ENCODE assay signal across 21 cellular contexts in genomic region chr5:103425686-103426454, GRCh38.
DNase-seq lines count a peak whose midpoint lies in the region; ATAC-seq and TF ChIP-seq lines count a peak whose summit lies in the region.
"Had no signal": no experiment of that assay in that cellular context is flagged by ENCODE, and none has a peak within 500 bp of the region (broad histone marks: within the 10 kb centered on the region; RNA-seq: fewer than 3 reads in every experiment).

No MANE protein-coding gene starts in this region.

- H3K4me1 ChIP-seq in IMR-90 (ENCODE audit: control insufficient read depth, insufficient read depth, low read length) (peaks cover 12% of the 10 kb centered on the region), adipocyte (ENCODE audit: control insufficient read depth, insufficient read depth, low read length) (peaks cover 25% of the 10 kb centered on the region), skeletal muscle satellite cell (ENCODE audit: control insufficient read depth, insufficient read depth, low read length) (peaks cover 64% of the 10 kb centered on the region)

- CTCF ChIA-PET in IMR-90 (lab: Yijun Ruan, JAX) = no interaction called here

- no peak for TF ChIP-seq CTCF in IMR-90 (conservative IDR thresholded peaks at IDR 0.05; ENCODE audit: low read depth, low read length)
- no peak for TF ChIP-seq CTCF in glutamatergic neuron (IDR thresholded peaks at IDR 0.05; ENCODE audit: partially characterized antibody, unreplicated experiment)

- no TSS peak for BruUV-seq in IMR-90 (replicated peaks; lab: Mats Ljungman, UMichigan)

- no peak overlapping the region for H2AK9ac ChIP-seq in IMR-90 (replicated peaks; ENCODE audit: low read depth, low read length, poor library complexity)

- peak overlapping the region; percentile 81; the same call in 1 of the 2 replicates for H4K91ac ChIP-seq in IMR-90 (ENCODE audit: insufficient read depth, low read depth, low read length)

- no peak overlapping the region for H3K9ac ChIP-seq in IMR-90 (ENCODE audit: low read depth, low read length)
- H3K9ac ChIP-seq in adipocyte (ENCODE audit: low read length) = no peak overlapping the region
- H3K9ac ChIP-seq in skeletal muscle satellite cell (ENCODE audit: low read depth, low read length) = peak overlapping the region; percentile 42

- peak overlapping the region in 1 of 2 experiments; percentile 58; a peak in 2 of 4 replicates for H4K8ac ChIP-seq in IMR-90 (ENCODE audit: low read depth in 2 of 2, low read length in 2 of 2)

- H2AK5ac ChIP-seq in IMR-90 (ENCODE audit: low read depth, low read length) = no peak overlapping the region

- H3K27ac Mint-ChIP-seq in glutamatergic neuron (ENCODE audit: unreplicated experiment) = peak overlapping the region; percentile 62
- H3K27ac Mint-ChIP-seq: activated naive CD8-positive, alpha-beta T cell; activated T-cell treated with anti-CD3 and anti-CD28 coated beads, Interleukin-2, amount 50 U/mL, for 72 hours had no signal

- H3K27ac ChIP-seq in IMR-90 (ENCODE audit: insufficient read depth, low read length) = peak overlapping the region; percentile 46; the same call in 1 of the 2 replicates
- H3K27ac ChIP-seq: neutrophil, PC-9 had no signal

- TF ChIP-seq RAD21 in IMR-90 (IDR thresholded peaks at IDR 0.05; ENCODE audit: low read length) = no peak

- TF ChIP-seq POLR2A in IMR-90 (IDR thresholded peaks at IDR 0.05; ENCODE audit: low read depth, low read length) = no peak

- H3K36me3 ChIP-seq in IMR-90 (ENCODE audit: control insufficient read depth, insufficient read depth, low read length) (no peaks in the 10 kb centered on the region), adipocyte (ENCODE audit: control insufficient read depth, insufficient read depth, low read length, severe bottlenecking) (no peaks in the 10 kb centered on the region), skeletal muscle satellite cell (ENCODE audit: insufficient read depth, low read length) (no peaks in the 10 kb centered on the region)
- H3K36me3 ChIP-seq: neutrophil, tibial nerve had no signal

- H3K27me3 Mint-ChIP-seq in glutamatergic neuron (ENCODE audit: unreplicated experiment) = no peaks in the 10 kb centered on the region

- ATAC-seq in IMR-90 (ENCODE audit: low read depth) = peak; percentile 69
- ATAC-seq: activated CD4-positive, CD25-positive, alpha-beta regulatory T cell treated with anti-CD3 and anti-CD28 coated beads, Interleukin-2, amount 50 U/mL, for 24 hours; activated T-cell treated with anti-CD3 and anti-CD28 coated beads, Interleukin-2, amount 50 U/mL, for 72 hours; esophagus mucosa; left ventricle myocardium superior; right cardiac atrium had no signal

- peak overlapping the region; percentile 95 for H3K18ac ChIP-seq in IMR-90 (ENCODE audit: low read depth, low read length)

- no peaks in the 10 kb centered on the region for H3K79me1 ChIP-seq in IMR-90 (ENCODE audit: low read depth in 1 of 2, low read length in 2 of 2)

- H2BK15ac ChIP-seq in IMR-90 (ENCODE audit: low read depth, low read length) = peak overlapping the region; percentile 45; the same call in 1 of the 3 replicates

- peak overlapping the region; percentile 86; the same call in 1 of the 2 replicates for H3K23ac ChIP-seq in IMR-90 (ENCODE audit: low read depth, low read length)

- H3K4me2 ChIP-seq in IMR-90 (ENCODE audit: low read depth, low read length) (peak overlapping the region; percentile 47), skeletal muscle satellite cell (ENCODE audit: low read length) (peak overlapping the region; percentile 20)
- H3K4me2 ChIP-seq: PC-9 had no signal

- H4K5ac ChIP-seq in IMR-90 (ENCODE audit: low read depth, low read length) = peak overlapping the region; percentile 74; the same call in 1 of the 2 replicates

- H2BK5ac ChIP-seq in IMR-90 (ENCODE audit: low read depth, low read length, poor library complexity, severe bottlenecking) = peak overlapping the region; percentile 88

- H3K4me3 ChIP-seq in IMR-90 (ENCODE audit: insufficient read depth, low read depth, low read length) (no peak overlapping the region), adipocyte (ENCODE audit: low read length) (no peak overlapping the region), skeletal muscle satellite cell (ENCODE audit: low read length) (no peak overlapping the region)
- H3K4me3 ChIP-seq: PC-9, tibial nerve had no signal

- H3K4me3 Mint-ChIP-seq in glutamatergic neuron (ENCODE audit: unreplicated experiment) = no peak overlapping the region
- H3K4me3 Mint-ChIP-seq: activated naive CD8-positive, alpha-beta T cell; activated T-cell treated with anti-CD3 and anti-CD28 coated beads, Interleukin-2, amount 50 U/mL, for 72 hours had no signal

- no peak overlapping the region for H2AFZ ChIP-seq in IMR-90 (replicated peaks; ENCODE audit: low read length, poor library complexity)
- H2AFZ ChIP-seq: PC-9 had no signal

- DNase-seq in IMR-90 (peak; percentile 69), adipocyte (ENCODE audit: low read depth) (peak; percentile 49), glutamatergic neuron (no peak), hepatic stellate cell (ENCODE audit: low spot score) (no peak), NCI-H82 treated with DMSO at 0.1 percent for 48 hours (lab: John Stamatoyannopoulos, UW; ENCODE audit: unreplicated experiment) (no peak), cerebellar nuclear complex (lab: John Stamatoyannopoulos, UW) (no peak)
- DNase-seq: activated CD8-positive, alpha-beta memory T cell treated with anti-CD3 and anti-CD28 coated beads for 24 hours; activated T-cell treated with anti-CD3 and anti-CD28 coated beads, Interleukin-2, amount 50 U/mL, for 72 hours; DND-41; left ventricle myocardium superior; NCI-H1417; NCI-H774; PC-9; right cardiac atrium; stimulated activated naive CD4-positive, alpha-beta T cell had no signal

- H2BK20ac ChIP-seq in IMR-90 (ENCODE audit: low read depth, low read length) = peak overlapping the region; percentile 95

- H2BK120ac ChIP-seq in IMR-90 (ENCODE audit: low read depth, low read length) = peak overlapping the region; percentile 93

- H3K27me3 ChIP-seq in IMR-90 (ENCODE audit: control insufficient read depth, insufficient read depth, low read length) (no peaks in the 10 kb centered on the region), adipocyte (replicated peaks; ENCODE audit: control insufficient read depth, insufficient read depth, low read length) (no peaks in the 10 kb centered on the region), skeletal muscle satellite cell (ENCODE audit: control insufficient read depth, insufficient read depth, low read length) (no peaks in the 10 kb centered on the region)
- H3K27me3 ChIP-seq: neutrophil, tibial nerve had no signal

- peak overlapping the region; percentile 60; the same call in 1 of the 2 replicates for H3K56ac ChIP-seq in IMR-90 (ENCODE audit: extremely low read depth, insufficient read depth, low read length)

- H4K20me1 ChIP-seq in IMR-90 (ENCODE audit: insufficient read depth, low read length) = no peaks in the 10 kb centered on the region

- dilution Hi-C loops in IMR-90 (cut with HindIII; ENCODE audit: low sequenced_read_pairs, unreplicated experiment) = no loop called here

- H3K4ac ChIP-seq in IMR-90 (ENCODE audit: low read depth, low read length) = peak overlapping the region; percentile 81; the same call in 1 of the 2 replicates

- H3K9me3 Mint-ChIP-seq in glutamatergic neuron (ENCODE audit: unreplicated experiment) = peaks cover 4% of the 10 kb centered on the region
- H3K9me3 Mint-ChIP-seq: activated T-cell treated with anti-CD3 and anti-CD28 coated beads, Interleukin-2, amount 50 U/mL, for 72 hours had no signal

- intact Hi-C loops in IMR-90 (cut with micrococcal nuclease) = loop anchor here (5.0 kb wide), 1 partner anchor 164 kb away; no protein-coding TSS in a partner anchor

- H3K9me3 ChIP-seq in IMR-90 (ENCODE audit: control insufficient read depth, insufficient read depth, low read length) (no peaks in the 10 kb centered on the region), adipocyte (ENCODE audit: control insufficient read depth, low read length) (no peaks in the 10 kb centered on the region), skeletal muscle satellite cell (replicated peaks; ENCODE audit: low read length) (no peaks in the 10 kb centered on the region)
- H3K9me3 ChIP-seq: neutrophil, tibial nerve had no signal

- POLR2A ChIA-PET in IMR-90 (lab: Charles Lee; ENCODE audit: unreplicated experiment) = no interaction called here

- H3K14ac ChIP-seq in IMR-90 (replicated peaks; ENCODE audit: low read depth, low read length) = peak overlapping the region; percentile 90

- peaks cover 4% of the 10 kb centered on the region for H3K9me1 ChIP-seq in IMR-90 (ENCODE audit: insufficient read depth, low read length)

- no CpG with 5 or more reads among the region's 3 CpGs for WGBS in IMR-90 (ENCODE audit: extremely low coverage in 2 of 2, insufficient read length in 1 of 2), 2 experiments

- peaks cover 14% of the 10 kb centered on the region for H3K4me1 Mint-ChIP-seq in glutamatergic neuron (ENCODE audit: low read depth, unreplicated experiment)

- no peaks in the 10 kb centered on the region for H3K36me3 Mint-ChIP-seq in glutamatergic neuron (ENCODE audit: unreplicated experiment)
- H3K36me3 Mint-ChIP-seq: activated naive CD8-positive, alpha-beta T cell had no signal

- in situ Hi-C loops in IMR-90 (cut with MboI; ENCODE audit: low sequenced_read_pairs) = no loop called here

TF ChIP-seq in IMR-90, 13 proteins besides CTCF, POLR2A, EP300 and RAD21:
- TF ChIP-seq CEBPB (IDR thresholded peaks at IDR 0.05; ENCODE audit: low read depth, low read length) (peak; percentile 50; the same call in 1 of the 2 replicates), MAZ (IDR thresholded peaks at IDR 0.05; ENCODE audit: borderline replicate concordance, low read depth, low read length) (no peak)

Comparison
In these comparisons a context has a peak if more than half of its experiments do, and no peak if none do; other contexts are left out.
1. DNase-seq: peak in IMR-90 (single experiment) and adipocyte (single experiment); none in glutamatergic neuron (single experiment), hepatic stellate cell (single experiment), NCI-H82 treated with DMSO at 0.1 percent for 48 hours (single experiment) and cerebellar nuclear complex (0 of 2).